1 cellular context compared by ENCODE assay signal in the genomic region with DNA sequence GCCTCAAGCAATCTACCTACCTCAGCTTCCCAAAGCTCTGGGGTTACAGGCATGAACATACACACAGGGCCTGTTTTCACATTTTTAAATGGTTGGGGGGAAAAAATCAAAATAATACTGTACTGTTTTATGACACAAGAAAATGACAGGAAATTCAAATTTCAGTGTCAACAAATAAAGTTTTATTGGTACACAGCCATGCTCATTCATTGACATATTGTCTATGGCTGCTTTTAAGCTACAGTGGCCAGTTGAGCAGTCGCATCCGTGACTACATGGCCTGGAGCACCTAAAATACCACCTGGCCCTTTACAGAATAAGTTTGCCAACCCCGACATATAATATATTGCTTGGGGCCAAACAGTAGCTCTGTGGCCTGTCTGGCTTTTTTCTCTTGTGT.
TF ChIP-seq lines count a peak whose summit lies in the region.

No MANE protein-coding gene starts in this region.

TF ChIP-seq in K562, 482 proteins besides CTCF, POLR2A, EP300 and RAD21:
- TF ChIP-seq, protein P1, sequence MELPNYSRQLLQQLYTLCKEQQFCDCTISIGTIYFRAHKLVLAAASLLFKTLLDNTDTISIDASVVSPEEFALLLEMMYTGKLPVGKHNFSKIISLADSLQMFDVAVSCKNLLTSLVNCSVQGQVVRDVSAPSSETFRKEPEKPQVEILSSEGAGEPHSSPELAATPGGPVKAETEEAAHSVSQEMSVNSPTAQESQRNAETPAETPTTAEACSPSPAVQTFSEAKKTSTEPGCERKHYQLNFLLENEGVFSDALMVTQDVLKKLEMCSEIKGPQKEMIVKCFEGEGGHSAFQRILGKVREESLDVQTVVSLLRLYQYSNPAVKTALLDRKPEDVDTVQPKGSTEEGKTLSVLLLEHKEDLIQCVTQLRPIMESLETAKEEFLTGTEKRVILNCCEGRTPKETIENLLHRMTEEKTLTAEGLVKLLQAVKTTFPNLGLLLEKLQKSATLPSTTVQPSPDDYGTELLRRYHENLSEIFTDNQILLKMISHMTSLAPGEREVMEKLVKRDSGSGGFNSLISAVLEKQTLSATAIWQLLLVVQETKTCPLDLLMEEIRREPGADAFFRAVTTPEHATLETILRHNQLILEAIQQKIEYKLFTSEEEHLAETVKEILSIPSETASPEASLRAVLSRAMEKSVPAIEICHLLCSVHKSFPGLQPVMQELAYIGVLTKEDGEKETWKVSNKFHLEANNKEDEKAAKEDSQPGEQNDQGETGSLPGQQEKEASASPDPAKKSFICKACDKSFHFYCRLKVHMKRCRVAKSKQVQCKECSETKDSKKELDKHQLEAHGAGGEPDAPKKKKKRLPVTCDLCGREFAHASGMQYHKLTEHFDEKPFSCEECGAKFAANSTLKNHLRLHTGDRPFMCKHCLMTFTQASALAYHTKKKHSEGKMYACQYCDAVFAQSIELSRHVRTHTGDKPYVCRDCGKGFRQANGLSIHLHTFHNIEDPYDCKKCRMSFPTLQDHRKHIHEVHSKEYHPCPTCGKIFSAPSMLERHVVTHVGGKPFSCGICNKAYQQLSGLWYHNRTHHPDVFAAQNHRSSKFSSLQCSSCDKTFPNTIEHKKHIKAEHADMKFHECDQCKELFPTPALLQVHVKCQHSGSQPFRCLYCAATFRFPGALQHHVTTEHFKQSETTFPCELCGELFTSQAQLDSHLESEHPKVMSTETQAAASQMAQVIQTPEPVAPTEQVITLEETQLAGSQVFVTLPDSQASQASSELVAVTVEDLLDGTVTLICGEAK (IDR thresholded peaks at IDR 0.05), result peak; percentile 92
- TF ChIP-seq, protein P1 (CRISPR knock-in tag; IDR thresholded peaks at IDR 0.05), result peak; percentile 86
- TF ChIP-seq MAFK (IDR thresholded peaks at IDR 0.05; ENCODE audit: low read length), result no peak
- no peak for TF ChIP-seq PTBP1 (IDR thresholded peaks at IDR 0.05; ENCODE audit: low read depth, low read length)
